In genomic region chr11:108206171-108206570, GRCh38 we compare ENCODE assay signal across 15 cellular contexts. TPM values are rescaled to one million over a fixed set of nuclear protein-coding genes. Genes with fewer than 3 reads are reported as not detected.
DNase-seq lines count a peak whose midpoint lies in the region; ATAC-seq, FAIRE-seq and TF ChIP-seq lines count a peak whose summit lies in the region.
"Had no signal": no experiment of that assay in that cellular context is flagged by ENCODE, and none has a peak within 500 bp of the region (broad histone marks: within the 10 kb centered on the region; RNA-seq: fewer than 3 reads in every experiment).

No MANE protein-coding gene starts in this region.

- no peak overlapping the region for H3K4me3 Mint-ChIP-seq in endodermal cell
- no peak overlapping the region for H3K4me3 Mint-ChIP-seq in memory B cell

- ATAC-seq in memory B cell (ENCODE audit: low read depth) (no peak), GM18520 (IDR thresholded peaks at IDR 0.05; ENCODE audit: unreplicated experiment) (no peak)
- ATAC-seq: HCT116 had no signal

- WGBS in endodermal cell (ENCODE audit: insufficient coverage in 1 of 2, insufficient read length in 1 of 2), 2 experiments = 95 to 100% methylated on average over 4 to 6 of the region's 6 CpGs

- no peak for FAIRE-seq in GM12892 (lab: Jason Lieb, UNC)

- peak overlapping the region; percentile 53 for H3K4me3 ChIP-seq in endodermal cell (ENCODE audit: low read length)

- TF ChIP-seq POLR2A in GM12892 (IDR thresholded peaks at IDR 0.05; ENCODE audit: low read depth, low read length) = 0 out of 2 replicates have a peak, but pooled peaks have one; percentile 14

- H3K9ac ChIP-seq in endodermal cell (ENCODE audit: extremely low read depth, low read length, poor library complexity, severe bottlenecking) = no peak overlapping the region

- no peaks in the 10 kb centered on the region for H3K27me3 Mint-ChIP-seq in endodermal cell (ENCODE audit: insufficient read depth)
- no peaks in the 10 kb centered on the region for H3K27me3 Mint-ChIP-seq in memory B cell

- no peaks in the 10 kb centered on the region for H3K27me3 ChIP-seq in endodermal cell (ENCODE audit: control insufficient read depth, insufficient read depth, low read length, poor library complexity, severe bottlenecking)

- H3K4me1 Mint-ChIP-seq in endodermal cell = peaks cover 15% of the 10 kb centered on the region
- H3K4me1 Mint-ChIP-seq in memory B cell = peaks cover 10% of the 10 kb centered on the region

- H3K9me3 Mint-ChIP-seq in endodermal cell = peaks cover 29% of the 10 kb centered on the region
- peaks cover 9% of the 10 kb centered on the region for H3K9me3 Mint-ChIP-seq in memory B cell

- no peak for TF ChIP-seq CTCF in endodermal cell (conservative IDR thresholded peaks at IDR 0.05)

- peaks cover 85% of the 10 kb centered on the region for H3K36me3 ChIP-seq in endodermal cell (ENCODE audit: control insufficient read depth, insufficient read depth, low read length)

- H3K9me3 ChIP-seq in endodermal cell (ENCODE audit: control insufficient read depth, low read length) = peaks cover 65% of the 10 kb centered on the region

- H3K27ac Mint-ChIP-seq in endodermal cell (no peak overlapping the region), memory B cell (peak overlapping the region; percentile 65)

- no peaks in the 10 kb centered on the region for H3K4me1 ChIP-seq in endodermal cell (ENCODE audit: control insufficient read depth, insufficient read depth, low read length)

- DNase-seq in Ammon's horn (ENCODE audit: low spot score) (peak; percentile 25), GM12892 (ENCODE audit: insufficient read length) (no peak), endodermal cell (no peak), memory B cell (ENCODE audit: low spot score in 2 of 2) (no peak), NCI-H1048 (lab: John Stamatoyannopoulos, UW) (no peak), SW 1271 (lab: John Stamatoyannopoulos, UW) (no peak)
- DNase-seq: COR-L47; EL; MV-4-11; NCI-H1417 treated with DMSO at 0.1 percent for 48 hours; NCI-H1930; NK-92 treated with Interleukin-12 subunit alpha and Interleukin-12 subunit beta, amount 100 ng/mL, for 24 hours; SIG-M5 had no signal

- no peak overlapping the region for H3K27ac ChIP-seq in endodermal cell (ENCODE audit: low read depth, low read length)

- H3K36me3 Mint-ChIP-seq in endodermal cell (ENCODE audit: low read depth) (peaks cover 68% of the 10 kb centered on the region), memory B cell (peaks cover 47% of the 10 kb centered on the region)

RNA-seq across cellular contexts. Expression of gene NPAT, which starts 16.3 kb away (rescaled TPM):
- 13.1 TPM for polyA plus RNA-seq in GM12892 (2012; ENCODE audit: missing spikeins)
- 10 to 100 TPM; 21.8 to 23.8 TPM for total RNA-seq in endodermal cell
- polyA plus RNA-seq in endodermal cell (2013, experiment 1 of 2) = 13.2 TPM
- polyA plus RNA-seq in endodermal cell (2013, experiment 2 of 2) = 13.6 TPM

RNA-seq across cellular contexts. Expression of gene ATM, which starts 16.7 kb away (rescaled TPM):
- 55.5 TPM for polyA plus RNA-seq in GM12892 (2012; ENCODE audit: missing spikeins)
- 10 to 100 TPM; 60.9 to 63.0 TPM for total RNA-seq in endodermal cell
- polyA plus RNA-seq in endodermal cell (2013, experiment 1 of 2) = 26.3 TPM
- polyA plus RNA-seq in endodermal cell (2013, experiment 2 of 2) = 23.7 TPM
